In genomic region chr5:149210229-149210628, GRCh38 we compare ENCODE assay signal across 20 cellular contexts.
DNase-seq lines count a peak whose midpoint lies in the region; ATAC-seq, FAIRE-seq and TF ChIP-seq lines count a peak whose summit lies in the region.
"Had no signal": no experiment of that assay in that cellular context is flagged by ENCODE, and none has a peak within 500 bp of the region (broad histone marks: within the 10 kb centered on the region; RNA-seq: fewer than 3 reads in every experiment).

No MANE protein-coding gene starts in this region.

- peaks cover 15% of the 10 kb centered on the region for H3K4me1 ChIP-seq in keratinocyte (ENCODE audit: control insufficient read depth, extremely low read depth, insufficient read depth, low read length)
- no peaks in the 10 kb centered on the region for H3K4me1 ChIP-seq in upper lobe of right lung

- intact Hi-C loops in upper lobe of right lung (cut with DNase I) = no loop called here

- in situ Hi-C loops in brain microvascular endothelial cell (cut with HindIII; ENCODE audit: low pct_ligation_motif_present, low sequenced_read_pairs) = no loop called here

- H3K9ac ChIP-seq in keratinocyte (ENCODE audit: control insufficient read depth, extremely low read depth, insufficient read depth, low read length) = no peak overlapping the region

- FAIRE-seq in keratinocyte (lab: Jason Lieb, UNC) = peak; percentile 23

- H3K4me3 ChIP-seq in brain microvascular endothelial cell (ENCODE audit: low read depth, low read length) (no peak overlapping the region), keratinocyte (ENCODE audit: control insufficient read depth in 2 of 3, extremely low read depth in 1 of 3, insufficient read depth in 2 of 3, low read depth in 1 of 3, low read length in 3 of 3) (no peak overlapping the region), upper lobe of right lung (no peak overlapping the region)
- H3K4me3 ChIP-seq: suprapubic skin had no signal

- no peak overlapping the region for H3K4me2 ChIP-seq in keratinocyte (ENCODE audit: control insufficient read depth, extremely low read depth, insufficient read depth, low read depth, low read length)

- H3K79me2 ChIP-seq in keratinocyte (ENCODE audit: control insufficient read depth, insufficient read depth, low read length) = no peaks in the 10 kb centered on the region

- TF ChIP-seq CTCF in brain microvascular endothelial cell (IDR thresholded peaks at IDR 0.05; ENCODE audit: low read depth, low read length, missing control alignments) (no peak), keratinocyte (optimal IDR thresholded peaks at IDR 0.05 in 1 of 3, IDR thresholded peaks at IDR 0.05 in 1 of 3, conservative IDR thresholded peaks at IDR 0.05 in 1 of 3; ENCODE audit: extremely low read depth in 1 of 3, insufficient read depth in 2 of 3, low read length in 3 of 3) (no peak), upper lobe of right lung (IDR thresholded peaks at IDR 0.05) (no peak)

- DNase-seq in EL (peak; percentile 83), LoVo (ENCODE audit: low spot score) (peak; percentile 86), brain microvascular endothelial cell (peak; percentile 73), keratinocyte (ENCODE audit: low read depth, low spot score) (no peak), upper lobe of right lung (no peak), iPS-NIHi11 (ENCODE audit: low spot score) (no peak), NCI-H2081 (lab: John Stamatoyannopoulos, UW) (no peak)
- no peak for DNase-seq in activated naive CD4-positive, alpha-beta T cell (lab: John Stamatoyannopoulos, UW)
- DNase-seq: activated T-cell treated with anti-CD3 and anti-CD28 coated beads, Interleukin-2, amount 50 U/mL, for 1 hour; AML-193; COR-L47; islet precursor cell; Karpas-422; NCI-H1417; NCI-H2171 treated with DMSO at 0.1 percent for 48 hours; nephron progenitor cell; SW 1271 had no signal

- H4K20me1 ChIP-seq in keratinocyte (ENCODE audit: control insufficient read depth, extremely low read depth, insufficient read depth, low read length) = no peaks in the 10 kb centered on the region

- H3K36me3 ChIP-seq in brain microvascular endothelial cell (replicated peaks) = no peaks in the 10 kb centered on the region
- H3K36me3 ChIP-seq in keratinocyte (ENCODE audit: control insufficient read depth in 2 of 2, extremely low read depth in 1 of 2, insufficient read depth in 2 of 2, low read length in 2 of 2) = no peaks in the 10 kb centered on the region
- no peaks in the 10 kb centered on the region for H3K36me3 ChIP-seq in upper lobe of right lung
- H3K36me3 ChIP-seq: suprapubic skin had no signal

- H3K9me3 ChIP-seq in keratinocyte (ENCODE audit: control insufficient read depth, low read depth, low read length) = no peaks in the 10 kb centered on the region
- H3K9me3 ChIP-seq in upper lobe of right lung = no peaks in the 10 kb centered on the region
- H3K9me3 ChIP-seq: suprapubic skin had no signal

- dilution Hi-C loops in keratinocyte (cut with MboI; ENCODE audit: extremely low pct_ligation_motif_present, low sequenced_read_pairs) = no loop called here

- ATAC-seq in upper lobe of right lung = no peak
- ATAC-seq: activated naive CD4-positive, alpha-beta T cell treated with anti-CD3 and anti-CD28 coated beads, Interleukin-2, amount 50 U/mL, for 72 hours; Panc1 had no signal

- H3K27ac ChIP-seq in brain microvascular endothelial cell (peak overlapping the region; percentile 94), keratinocyte (ENCODE audit: control insufficient read depth, insufficient read depth, low read length) (no peak overlapping the region), upper lobe of right lung (no peak overlapping the region)
- H3K27ac ChIP-seq: suprapubic skin had no signal

- H3K27me3 ChIP-seq in brain microvascular endothelial cell (replicated peaks) (no peaks in the 10 kb centered on the region), keratinocyte (ENCODE audit: control insufficient read depth, extremely low read depth, insufficient read depth, low read length) (no peaks in the 10 kb centered on the region), upper lobe of right lung (no peaks in the 10 kb centered on the region)
- H3K27me3 ChIP-seq: suprapubic skin had no signal

- no peak overlapping the region for H2AFZ ChIP-seq in keratinocyte (ENCODE audit: control insufficient read depth, low read length)

- H3K9me1 ChIP-seq in keratinocyte (ENCODE audit: control insufficient read depth, extremely low read depth, insufficient read depth, low read length) = no peaks in the 10 kb centered on the region

Comparison
In these comparisons a context has a peak if more than half of its experiments do, and no peak if none do; other contexts are left out.
1. DNase-seq: peak in EL (single experiment), LoVo (single experiment) and brain microvascular endothelial cell (single experiment); none in keratinocyte (single experiment), upper lobe of right lung (single experiment), iPS-NIHi11 (single experiment), activated naive CD4-positive, alpha-beta T cell (0 of 4) and NCI-H2081 (0 of 2).